In genomic region chr3:11184328-11184969, GRCh38 we compare ENCODE assay signal across 8 cellular contexts. TPM values are rescaled to one million over a fixed set of nuclear protein-coding genes. Genes with fewer than 3 reads are reported as not detected.
A peak's percentile ranks its signal among the peaks of the same experiment; 100 is the strongest.
DNase-seq lines count a peak whose midpoint lies in the region; ATAC-seq, FAIRE-seq and TF ChIP-seq lines count a peak whose summit lies in the region.
"Not testable (repeated sequence)": the region's sequence is repeated elsewhere in the genome, so short reads cannot be mapped to it uniquely, and the experiment has no call there.
"Had no signal": no experiment of that assay in that cellular context is flagged by ENCODE, and none has a peak within 500 bp of the region (broad histone marks: within the 10 kb centered on the region; RNA-seq: fewer than 3 reads in every experiment).

No MANE protein-coding gene starts in this region.

- not testable (repeated sequence) for H3K36me3 ChIP-seq in GM23338 (ENCODE audit: insufficient read depth); K562 (ENCODE audit: control insufficient read depth, insufficient read depth, low read length); psoas muscle (ENCODE audit: insufficient read depth in 1 of 2, low read depth in 1 of 2); skeletal muscle tissue (ENCODE audit: control insufficient read depth in 3 of 3, insufficient read depth in 3 of 3, low read length in 3 of 3)

- TF ChIP-seq CTCF in GM23338 (conservative IDR thresholded peaks at IDR 0.05; ENCODE audit: low read depth in 2 of 2); K562 (IDR thresholded peaks at IDR 0.05 in 2 of 3, conservative IDR thresholded peaks at IDR 0.05 in 1 of 3; ENCODE audit: insufficient read depth in 2 of 3, low read depth in 1 of 3, low read length in 3 of 3); psoas muscle (IDR thresholded peaks at IDR 0.05): not testable (repeated sequence)

- peak overlapping the region; percentile 43; the same call in 1 of the 2 replicates for H2AFZ ChIP-seq in GM23338
- not testable (repeated sequence) for H2AFZ ChIP-seq in K562 (ENCODE audit: low read depth, low read length)

- not testable (repeated sequence) for H3K9me2 ChIP-seq in GM23338 (ENCODE audit: insufficient read depth)

- not testable (repeated sequence) for TF ChIP-seq RAD21 in K562 (CRISPR knock-in tag; conservative IDR thresholded peaks at IDR 0.05 in 1 of 2, IDR thresholded peaks at IDR 0.05 in 1 of 2)

- not testable (repeated sequence) for H3K36me3 Mint-ChIP-seq in GM23338 (ENCODE audit: low read depth)

- ATAC-seq in GM23338, result not testable (repeated sequence)
- ATAC-seq in SK-N-SH treated with all-trans-retinoic acid at 6 μM for 48 hours, result peak; percentile 3; the same call in 1 of the 3 replicates
- ATAC-seq in K562, result peak; percentile 68
- peak in 3 of 4 donors; percentile 9 to 36 (median 9) for ATAC-seq in psoas muscle

- not testable (repeated sequence) for H3K9me1 ChIP-seq in K562 (ENCODE audit: control insufficient read depth, insufficient read depth, low read length)

- H3K9me3 ChIP-seq in K562 (replicated peaks; ENCODE audit: control insufficient read depth, insufficient read depth, low read depth, low read length); psoas muscle; skeletal muscle tissue (ENCODE audit: control insufficient read depth in 3 of 3, low read length in 3 of 3): not testable (repeated sequence)

- in situ Hi-C loops in K562 (cut with MboI), result not testable (repeated sequence)

- not testable (repeated sequence) for H3K4me1 ChIP-seq in GM23338 (ENCODE audit: insufficient read depth); K562 (replicated peaks in 1 of 2; ENCODE audit: control insufficient read depth in 2 of 2, insufficient read depth in 2 of 2, low read length in 2 of 2)
- H3K4me1 ChIP-seq in psoas muscle (peaks cover 20% of the 10 kb centered on the region), skeletal muscle tissue (ENCODE audit: control insufficient read depth in 3 of 3, insufficient read depth in 3 of 3, low read length in 3 of 3) (peaks cover 18 to 25% (median 18%) of the 10 kb centered on the region in 3 donors)

- intact Hi-C loops in K562 (cut with micrococcal nuclease); psoas muscle (cut with DNase I): not testable (repeated sequence)

- H3K9ac ChIP-seq in K562 (ENCODE audit: insufficient read depth in 1 of 2, low read depth in 2 of 2, low read length in 2 of 2); skeletal muscle tissue (ENCODE audit: low read depth in 1 of 3, low read length in 3 of 3): not testable (repeated sequence)

- not testable (repeated sequence) for H3K27ac ChIP-seq in GM23338 (ENCODE audit: low read depth); K562 (ENCODE audit: extremely low read depth, low read depth, low read length)
- peak overlapping the region; percentile 55 for H3K27ac ChIP-seq in psoas muscle
- H3K27ac ChIP-seq in skeletal muscle tissue (ENCODE audit: low read depth, low read length), result peak overlapping the region; percentile 76

- H3K27me3 ChIP-seq in GM23338 (ENCODE audit: insufficient read depth); psoas muscle (ENCODE audit: insufficient read depth in 3 of 3, low read length in 2 of 3); skeletal muscle tissue (ENCODE audit: control insufficient read depth in 3 of 3, insufficient read depth in 3 of 3, low read length in 3 of 3): not testable (repeated sequence)
- peaks cover 29 to 46% of the 10 kb centered on the region in 2 experiments; a peak in 4 of 5 replicates for H3K27me3 ChIP-seq in K562 (ENCODE audit: control insufficient read depth in 2 of 2, insufficient read depth in 2 of 2, low read length in 2 of 2)

- H3K4me1 Mint-ChIP-seq in GM23338, result not testable (repeated sequence)

- DNase-seq in GM23338 (ENCODE audit: low spot score); psoas muscle: not testable (repeated sequence)
- DNase-seq in NCI-H226 (peak; percentile 81), K562 (ENCODE audit: extremely low read depth in 1 of 4, low spot score in 3 of 4) (peak in 2 of 4 experiments; percentile 25 to 41), kidney tubule cell (ENCODE audit: low spot score) (peak; percentile 67)

- peak; percentile 53 for TF ChIP-seq EP300 in K562 (IDR thresholded peaks at IDR 0.05; ENCODE audit: low read length)

- not testable (repeated sequence) for H3K4me3 Mint-ChIP-seq in GM23338

- H3K4me3 ChIP-seq in GM23338; K562; psoas muscle; skeletal muscle tissue (ENCODE audit: low read length in 3 of 3): not testable (repeated sequence)

- not testable (repeated sequence) for H3K4me2 ChIP-seq in GM23338; K562 (ENCODE audit: insufficient read depth, low read length)

- H3K27me3 Mint-ChIP-seq in GM23338 (ENCODE audit: insufficient read depth, low read depth, poor library complexity), result not testable (repeated sequence)

- POLR2A ChIA-PET in K562 (lab: Yijun Ruan, JAX), result interaction anchor here (1.7 kb wide), 1 partner anchor 12 kb away, joined by 8 read pairs; no protein-coding TSS in a partner anchor

- not testable (repeated sequence) for H3K9me3 Mint-ChIP-seq in GM23338

- not testable (repeated sequence) for H3F3A ChIP-seq in GM23338 (replicated peaks; ENCODE audit: low read depth)

- not testable (repeated sequence) for H3K79me2 ChIP-seq in GM23338 (replicated peaks; ENCODE audit: insufficient read depth); K562 (ENCODE audit: control insufficient read depth, insufficient read depth, low read length)

- CTCF ChIA-PET in K562 (lab: Yijun Ruan, JAX; ENCODE audit: low intra/inter-chr PET ratio), result not testable (repeated sequence)

- not testable (repeated sequence) for H3K27ac Mint-ChIP-seq in GM23338

- BruUV-seq in K562 (replicated peaks; lab: Mats Ljungman, UMichigan), result not testable (repeated sequence)

- FAIRE-seq in K562 (lab: Jason Lieb, UNC), result not testable (repeated sequence)

- TF ChIP-seq POLR2A in K562 (conservative IDR thresholded peaks at IDR 0.05), result not testable (repeated sequence)

- under 1% methylated on average over 15 of the region's 15 CpGs for WGBS in K562 (ENCODE audit: insufficient coverage, low coverage, missing lambda C conversion rate)
- 64 to 71% (median 67%) methylated on average over 15 of the region's 15 CpGs for WGBS in psoas muscle, 3 donors

- H4K20me1 ChIP-seq in GM23338 (replicated peaks; ENCODE audit: insufficient read depth); K562 (replicated peaks; ENCODE audit: control insufficient read depth, insufficient read depth, low read length): not testable (repeated sequence)

TF ChIP-seq in SK-N-SH treated with all-trans-retinoic acid at 6 μM for 48 hours, 23 proteins besides CTCF, POLR2A, EP300 and RAD21:
- peak; percentile 19; the same call in 1 of the 2 replicates for TF ChIP-seq ISL1 (CRISPR knock-in tag; IDR thresholded peaks at IDR 0.05)
TF ChIP-seq in SK-N-SH treated with all-trans-retinoic acid at 6 μM for 48 hours: peak in this region for 1; not testable (repeated sequence) for 22.

TF ChIP-seq in K562, 482 proteins besides CTCF, POLR2A, EP300 and RAD21 (continues in another document):
- TF ChIP-seq RBM25 (IDR thresholded peaks at IDR 0.05; ENCODE audit: low read depth, low read length, severe bottlenecking) (peak; percentile 14), CTBP1 (IDR thresholded peaks at IDR 0.05; ENCODE audit: borderline replicate concordance) (peak; percentile 75; the same call in 1 of the 2 replicates), DPF2 (IDR thresholded peaks at IDR 0.05) (peak; percentile 45; the same call in 1 of the 2 replicates), TEAD1 (CRISPR knock-in tag; IDR thresholded peaks at IDR 0.05) (peak in 1 of 2 experiments; percentile 86; a peak in 2 of 4 replicates), ARID1B (IDR thresholded peaks at IDR 0.05) (peak; percentile 80)
- TF ChIP-seq, protein P1, sequence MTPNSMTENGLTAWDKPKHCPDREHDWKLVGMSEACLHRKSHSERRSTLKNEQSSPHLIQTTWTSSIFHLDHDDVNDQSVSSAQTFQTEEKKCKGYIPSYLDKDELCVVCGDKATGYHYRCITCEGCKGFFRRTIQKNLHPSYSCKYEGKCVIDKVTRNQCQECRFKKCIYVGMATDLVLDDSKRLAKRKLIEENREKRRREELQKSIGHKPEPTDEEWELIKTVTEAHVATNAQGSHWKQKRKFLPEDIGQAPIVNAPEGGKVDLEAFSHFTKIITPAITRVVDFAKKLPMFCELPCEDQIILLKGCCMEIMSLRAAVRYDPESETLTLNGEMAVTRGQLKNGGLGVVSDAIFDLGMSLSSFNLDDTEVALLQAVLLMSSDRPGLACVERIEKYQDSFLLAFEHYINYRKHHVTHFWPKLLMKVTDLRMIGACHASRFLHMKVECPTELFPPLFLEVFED (CRISPR knock-in tag; conservative IDR thresholded peaks at IDR 0.05), result 0 out of 2 replicates have a peak, but pooled peaks have one; percentile 21

RNA-seq across cellular contexts. Expression of gene HRH1, which starts 30.2 kb away (rescaled TPM):
- 0.35 TPM in 1 of 2 replicates, not detected in the other for total RNA-seq in GM23338 (2014; rRNA removed; shearing (Covaris generic))
- polyA plus RNA-seq in GM23338 (2016; fragmentation: Nextera tagmentation; extraction: Ambion mirVana) (not detected in 2 replicates), K562 (2011; rRNA removed) (0.07 TPM in 1 of 2 replicates, not detected in the other), K562 (2014; fragmentation: Illumina TruSeq; extraction: Trizol) (0.04 TPM in 1 of 2 replicates, not detected in the other), K562 (2014; fragmentation: Nextera tagmentation; extraction: Ambion mirVana) (under 1 TPM; 0.03 to 0.13 TPM), K562 (2014; rRNA removed) (0.16 TPM in 1 of 2 replicates, not detected in the other), psoas muscle (1 to 10 TPM in 1 of 3 donors, under 1 TPM in 2; 0.29 to 1.2 (median 0.42) TPM)
- not detected in 2 replicates for total RNA-seq in K562 (2011; cell fraction: chromatin; rRNA removed; ENCODE audit: low replicate concordance)
- total RNA-seq in K562 (2011; cell fraction: nucleolus; rRNA removed), result not detected in 2 replicates
- not detected in 2 replicates for total RNA-seq in K562 (2011; cell fraction: nucleoplasm; rRNA removed)
- total RNA-seq in K562 (2014; rRNA removed) (0.04 and 0.05 TPM in 2 replicates), K562 (2014; rRNA removed; fragmentation: Illumina TruSeq; extraction: Trizol) (0.15 TPM in 1 of 2 replicates, not detected in the other), K562 (2015; rRNA removed; fragmentation: Illumina TruSeq; extraction: Trizol) (0.07 and 0.19 TPM in 2 replicates), K562 (2021) (0.04 TPM in 1 of 2 replicates, not detected in the other), psoas muscle (1 to 10 TPM in 3 of 4 donors, under 1 TPM in 1; 0.53 to 1.5 (median 1.3) TPM), skeletal muscle tissue (5.2 TPM)
- polyA plus RNA-seq in K562 (2011; cell fraction: cytosol; rRNA removed), result 0.01 and 0.03 TPM in 2 replicates
- not detected in 2 replicates for polyA plus RNA-seq in K562 (2011; cell fraction: nucleus; rRNA removed)
- polyA plus RNA-seq in K562 (2012), result 0.05 and 0.25 TPM in 2 replicates
- 0.18 TPM in 1 of 2 replicates, not detected in the other for polyA minus RNA-seq in K562 (2011; rRNA and poly(A)+ RNA removed)
- polyA minus RNA-seq in K562 (2011; cell fraction: cytosol; rRNA and poly(A)+ RNA removed), result not detected in 2 replicates
- not detected in 2 replicates for polyA minus RNA-seq in K562 (2011; cell fraction: nucleus; rRNA and poly(A)+ RNA removed)
- total RNA-seq: SK-MEL-5 had no signal
